ENCODE assay signal across 15 cellular contexts in the genomic region with DNA sequence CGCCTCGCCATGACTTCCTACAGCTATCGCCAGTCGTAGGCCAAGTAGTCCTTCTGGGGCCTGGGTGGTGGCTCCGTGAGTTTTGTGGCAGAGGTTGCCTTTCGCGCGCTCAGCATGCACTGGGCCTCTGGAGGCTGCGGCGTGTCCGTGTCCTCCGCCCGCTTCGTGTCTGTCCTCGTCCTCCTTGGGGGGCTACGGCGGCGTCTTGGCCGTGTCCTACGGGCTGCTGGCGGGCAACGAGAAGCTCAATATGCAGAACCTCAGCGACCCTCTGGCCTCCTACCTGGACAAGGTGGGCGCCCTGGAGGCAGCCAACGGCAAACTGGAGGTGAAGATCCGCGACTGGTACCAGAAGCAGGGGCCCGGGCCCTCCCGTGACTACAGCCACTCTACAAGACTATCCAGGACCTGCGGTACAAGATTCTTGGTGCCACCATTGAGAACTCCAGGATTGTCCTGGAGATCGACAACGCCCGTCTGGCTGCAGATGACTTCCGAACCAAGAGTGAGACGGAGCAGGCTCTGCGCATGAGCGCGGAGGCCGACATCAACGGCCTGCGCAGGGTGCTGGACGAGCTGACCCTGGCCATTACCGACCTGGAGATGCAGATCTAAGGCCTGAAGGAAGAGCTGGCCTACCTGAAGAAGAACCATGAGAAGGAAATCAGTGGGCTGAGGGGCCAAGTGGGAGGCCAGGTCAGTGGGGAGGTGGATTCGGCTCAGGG.
A peak's percentile ranks its signal among the peaks of the same experiment; 100 is the strongest.
DNase-seq lines count a peak whose midpoint lies in the region; ATAC-seq and TF ChIP-seq lines count a peak whose summit lies in the region.
"Had no signal": no experiment of that assay in that cellular context is flagged by ENCODE, and none has a peak within 500 bp of the region (broad histone marks: within the 10 kb centered on the region; RNA-seq: fewer than 3 reads in every experiment).

No MANE protein-coding gene starts in this region.

- H3K4me1 ChIP-seq in right cardiac atrium (ENCODE audit: control insufficient read depth, insufficient read depth, low read length) (no peaks in the 10 kb centered on the region), right atrium auricular region (no peaks in the 10 kb centered on the region), spleen (no peaks in the 10 kb centered on the region)
- H3K4me1 ChIP-seq: HAP-1 had no signal

- H3K27me3 ChIP-seq in right cardiac atrium (ENCODE audit: control insufficient read depth, insufficient read depth) (no peaks in the 10 kb centered on the region), right atrium auricular region (no peaks in the 10 kb centered on the region), spleen (replicated peaks in 1 of 7) (peaks cover 0 to 7% (median 0%) of the 10 kb centered on the region in 7 donors)
- H3K27me3 ChIP-seq: BLaER1 treated with 17β-estradiol and CSF1 and Interleukin-3, amounts not matched to agents 10 nM and 100 nM had no signal

- intact Hi-C loops in right cardiac atrium (cut with DNase I) (no loop called here), spleen (cut with DNase I; ENCODE audit: low total_unique reads) (no loop called here)

- POLR2A ChIA-PET in GM10248 (lab: Yijun Ruan, JAX): no interaction called here

- ATAC-seq in right cardiac atrium (no peak), T-helper 17 cell (no peak)

- H3K9me3 ChIP-seq in right cardiac atrium (ENCODE audit: control insufficient read depth, low read length) (no peaks in the 10 kb centered on the region), right atrium auricular region (no peaks in the 10 kb centered on the region), T-helper 17 cell (ENCODE audit: control insufficient read depth, low read length, poor library complexity, severe bottlenecking) (no peaks in the 10 kb centered on the region), spleen (peaks cover 0 to 23% (median 2%) of the 10 kb centered on the region in 8 donors)
- H3K9me3 ChIP-seq: HAP-1 had no signal

- TF ChIP-seq CTCF in right atrium auricular region (IDR thresholded peaks at IDR 0.05) (no peak), spleen (IDR thresholded peaks at IDR 0.05 in 8 of 11, conservative IDR thresholded peaks at IDR 0.05 in 3 of 11) (no peak), GM10248 (IDR thresholded peaks at IDR 0.05; ENCODE audit: control extremely low read depth, extremely low read depth, low read depth, missing control alignments) (no peak)

- H3K4me3 ChIP-seq in right cardiac atrium (ENCODE audit: low read length): no peak overlapping the region
- no peak overlapping the region for H3K4me3 ChIP-seq in right atrium auricular region
- no peak overlapping the region for H3K4me3 ChIP-seq in spleen
- H3K4me3 ChIP-seq: BLaER1 treated with 17β-estradiol and CSF1 and Interleukin-3, amounts not matched to agents 10 nM and 100 nM; HAP-1 had no signal

- H3K36me3 ChIP-seq in right atrium auricular region (no peaks in the 10 kb centered on the region), spleen (no peaks in the 10 kb centered on the region)
- H3K36me3 ChIP-seq: BLaER1 treated with 17β-estradiol and CSF1 and Interleukin-3, amounts not matched to agents 10 nM and 100 nM; HAP-1 had no signal

- H3K4me1 Mint-ChIP-seq in T-helper 17 cell: no peaks in the 10 kb centered on the region
- H3K4me1 Mint-ChIP-seq: B cell; CD8-positive, alpha-beta memory T cell had no signal

- WGBS in right cardiac atrium: 97% methylated on average over 44 of the region's 44 CpGs
- 95 to 97% (median 96%) methylated on average over 34 to 44 of the region's 44 CpGs for WGBS in spleen, 5 donors

- no peaks in the 10 kb centered on the region for H3K27me3 Mint-ChIP-seq in T-helper 17 cell
- H3K27me3 Mint-ChIP-seq: CD8-positive, alpha-beta memory T cell had no signal

- peak overlapping the region; percentile 10 for H3K27ac Mint-ChIP-seq in T-helper 17 cell
- H3K27ac Mint-ChIP-seq: B cell; CD8-positive, alpha-beta memory T cell had no signal

- DNase-seq in right cardiac atrium: peak in 2 of 3 donors; percentile 20 to 21
- DNase-seq in right atrium auricular region (ENCODE audit: low spot score): no peak
- DNase-seq in T-helper 17 cell: no peak
- peak; percentile 68 for DNase-seq in spleen
- no peak for DNase-seq in GM10248 (ENCODE audit: extremely low spot score)
- DNase-seq in NCI-H510A (lab: John Stamatoyannopoulos, UW): no peak
- DNase-seq: COR-L47, DMS 273 treated with DMSO at 0.1 percent for 48 hours, DMS53, DND-41, EL had no signal

- CTCF ChIA-PET in GM10248 (lab: Yijun Ruan, JAX): interaction anchor here (0.5 to 0.8 kb wide), 2 partner anchors 26 to 38 kb away, joined by 3 read pairs; no protein-coding TSS in a partner anchor

- TF ChIP-seq POLR2A in spleen (IDR thresholded peaks at IDR 0.05): no peak

- H3K36me3 Mint-ChIP-seq in T-helper 17 cell (ENCODE audit: low read depth): no peaks in the 10 kb centered on the region
- H3K36me3 Mint-ChIP-seq: CD8-positive, alpha-beta memory T cell had no signal

- H3K27ac ChIP-seq in right cardiac atrium (ENCODE audit: low read length) (no peak overlapping the region), right atrium auricular region (no peak overlapping the region), spleen (no peak overlapping the region)
- H3K27ac ChIP-seq: BLaER1 treated with 17β-estradiol and CSF1 and Interleukin-3, amounts not matched to agents 10 nM and 100 nM had no signal

- no peak overlapping the region for H3K4me3 Mint-ChIP-seq in T-helper 17 cell
- H3K4me3 Mint-ChIP-seq: B cell; CD8-positive, alpha-beta memory T cell had no signal

Comparison
In these comparisons a context has a peak if more than half of its experiments do, and no peak if none do; other contexts are left out.
1. DNase-seq: peak in right cardiac atrium (2 of 3) and spleen (single experiment); none in right atrium auricular region (single experiment), T-helper 17 cell (0 of 3), GM10248 (single experiment) and NCI-H510A (single experiment).